In genomic region chr9:98502976-98503325, GRCh38 we compare ENCODE assay signal across 13 cellular contexts.
DNase-seq lines count a peak whose midpoint lies in the region; ATAC-seq and TF ChIP-seq lines count a peak whose summit lies in the region.
"Had no signal": no experiment of that assay in that cellular context is flagged by ENCODE, and none has a peak within 500 bp of the region (broad histone marks: within the 10 kb centered on the region; RNA-seq: fewer than 3 reads in every experiment).

No MANE protein-coding gene starts in this region.

- peaks cover 27 to 42% of the 10 kb centered on the region in 2 donors for H3K27me3 Mint-ChIP-seq in T-cell

- POLR2A ChIA-PET in T-cell (lab: Charles Lee): no interaction called here

- no peak overlapping the region for H4K12ac ChIP-seq in trophoblast cell (ENCODE audit: low read depth, low read length)

- no peak overlapping the region for H3K4me3 Mint-ChIP-seq in T-cell
- H3K4me3 Mint-ChIP-seq: activated T-cell treated with anti-CD3 and anti-CD28 coated beads, Interleukin-2, amount 50 U/mL, for 4 hours; naive B cell; stimulated activated memory B cell treated with anti-CD40 and anti-IgM and Interleukin-4, amounts not matched to agents 10 μg/mL and 1 μg/mL and 100 μg/mL, for 72 hours had no signal

- no peak overlapping the region for H2BK12ac ChIP-seq in trophoblast cell (ENCODE audit: low read length)

- H2AK5ac ChIP-seq in trophoblast cell (ENCODE audit: low read length): no peak overlapping the region

- ATAC-seq in T-cell (replicated peaks in 1 of 4) (no peak), HG03354 (IDR thresholded peaks at IDR 0.05; ENCODE audit: poor library complexity, severe bottlenecking, unreplicated experiment) (no peak)
- ATAC-seq: stimulated activated memory B cell treated with anti-CD40 and anti-IgM and Interleukin-4, amounts not matched to agents 10 μg/mL and 1 μg/mL and 100 μg/mL, for 72 hours had no signal

- no peak overlapping the region for H4K8ac ChIP-seq in trophoblast cell (ENCODE audit: low read depth, low read length)

- no peaks in the 10 kb centered on the region for H3K4me1 Mint-ChIP-seq in T-cell
- H3K4me1 Mint-ChIP-seq: naive B cell; stimulated activated memory B cell treated with anti-CD40 and anti-IgM and Interleukin-4, amounts not matched to agents 10 μg/mL and 1 μg/mL and 100 μg/mL, for 72 hours had no signal

- no peak overlapping the region for H2BK120ac ChIP-seq in trophoblast cell (ENCODE audit: insufficient read depth, low read length, poor library complexity)

- no peak overlapping the region for H3K4me3 ChIP-seq in astrocyte of the spinal cord (ENCODE audit: low read depth, low read length)
- no peak overlapping the region for H3K4me3 ChIP-seq in cardiac muscle cell
- no peak overlapping the region for H3K4me3 ChIP-seq in trophoblast cell (ENCODE audit: low read depth, low read length)

- H3K27me3 ChIP-seq in cardiac muscle cell (no peaks in the 10 kb centered on the region), trophoblast cell (ENCODE audit: insufficient read depth, low read length) (no peaks in the 10 kb centered on the region)

- no peak overlapping the region for H3K23ac ChIP-seq in trophoblast cell (ENCODE audit: low read length)

- H3K4ac ChIP-seq in trophoblast cell (ENCODE audit: low read depth, low read length): no peak overlapping the region

- CTCF ChIA-PET in T-cell (lab: Charles Lee): no interaction called here

- H3K27ac ChIP-seq in cardiac muscle cell (peak overlapping the region; percentile 54), trophoblast cell (ENCODE audit: low read depth, low read length) (no peak overlapping the region)

- no peak overlapping the region for H4K91ac ChIP-seq in trophoblast cell (ENCODE audit: low read depth, low read length)

- H3K9me3 ChIP-seq in cardiac muscle cell (ENCODE audit: low read depth) (no peaks in the 10 kb centered on the region), trophoblast cell (ENCODE audit: insufficient read depth, low read depth, low read length) (peaks cover 2% of the 10 kb centered on the region)

- H2BK5ac ChIP-seq in trophoblast cell (ENCODE audit: low read depth, low read length, poor library complexity): no peak overlapping the region

- DNase-seq in GM03348 (ENCODE audit: low spot score) (peak; percentile 74), astrocyte of the spinal cord (ENCODE audit: low read depth, low spot score) (peak; percentile 18), cardiac muscle cell (ENCODE audit: low read depth in 1 of 2, low spot score in 1 of 2) (peak; percentile 47 to 66), trophoblast cell (peak; percentile 89), T-cell (no peak), OCI-M2 (lab: John Stamatoyannopoulos, UW; ENCODE audit: unreplicated experiment) (no peak), middle frontal gyrus (ENCODE audit: extremely low spot score, low spot score) (no peak)
- DNase-seq: activated T-cell treated with anti-CD3 and anti-CD28 coated beads, Interleukin-2, amount 50 U/mL, for 4 hours; head of caudate nucleus; naive B cell; NCI-H2081 treated with DMSO at 0.1 percent for 48 hours had no signal

- no peak overlapping the region for H3K14ac ChIP-seq in trophoblast cell (ENCODE audit: low read length)

- H3K4me1 ChIP-seq in cardiac muscle cell (ENCODE audit: low read depth) (peaks cover 11% of the 10 kb centered on the region), trophoblast cell (ENCODE audit: control insufficient read depth in 1 of 2, insufficient read depth in 2 of 2, low read length in 2 of 2) (peaks cover 3 to 8% of the 10 kb centered on the region in 2 experiments)

- in situ Hi-C loops in astrocyte of the spinal cord (cut with HindIII; ENCODE audit: low sequenced_read_pairs): no loop called here

- no peak overlapping the region for H3K4me2 ChIP-seq in trophoblast cell (ENCODE audit: low read length)

- no peak overlapping the region for H2AFZ ChIP-seq in trophoblast cell (ENCODE audit: insufficient read depth, low read length, poor library complexity)

- no peak overlapping the region for H3K27ac Mint-ChIP-seq in T-cell
- H3K27ac Mint-ChIP-seq: naive B cell; stimulated activated memory B cell treated with anti-CD40 and anti-IgM and Interleukin-4, amounts not matched to agents 10 μg/mL and 1 μg/mL and 100 μg/mL, for 72 hours had no signal

- no peaks in the 10 kb centered on the region for H3K9me3 Mint-ChIP-seq in T-cell
- H3K9me3 Mint-ChIP-seq: activated T-cell treated with anti-CD3 and anti-CD28 coated beads, Interleukin-2, amount 50 U/mL, for 4 hours; stimulated activated memory B cell treated with anti-CD40 and anti-IgM and Interleukin-4, amounts not matched to agents 10 μg/mL and 1 μg/mL and 100 μg/mL, for 72 hours had no signal

- TF ChIP-seq CTCF in astrocyte of the spinal cord (IDR thresholded peaks at IDR 0.05; ENCODE audit: low read depth, low read length) (no peak), cardiac muscle cell (IDR thresholded peaks at IDR 0.05; ENCODE audit: low read depth, low read length) (no peak)

- H3K36me3 ChIP-seq in cardiac muscle cell (no peaks in the 10 kb centered on the region), trophoblast cell (ENCODE audit: control insufficient read depth in 1 of 2, insufficient read depth in 2 of 2, low read length in 2 of 2) (no peaks in the 10 kb centered on the region)

- H3K79me1 ChIP-seq in trophoblast cell (ENCODE audit: low read length): no peaks in the 10 kb centered on the region

- no peak overlapping the region for H3K18ac ChIP-seq in trophoblast cell (ENCODE audit: low read length)

- WGBS in trophoblast cell (ENCODE audit: extremely low coverage, insufficient coverage, insufficient read length): no CpG with 5 or more reads among the region's 5 CpGs

- no peak overlapping the region for H3K9ac ChIP-seq in trophoblast cell (ENCODE audit: low read length)

- no peaks in the 10 kb centered on the region for H3K79me2 ChIP-seq in trophoblast cell (ENCODE audit: control insufficient read depth, insufficient read depth, low read length, poor library complexity)

- no peaks in the 10 kb centered on the region for H3K36me3 Mint-ChIP-seq in T-cell
- H3K36me3 Mint-ChIP-seq: naive B cell; stimulated activated memory B cell treated with anti-CD40 and anti-IgM and Interleukin-4, amounts not matched to agents 10 μg/mL and 1 μg/mL and 100 μg/mL, for 72 hours had no signal

Comparison
In these comparisons a context has a peak if more than half of its experiments do, and no peak if none do; other contexts are left out.
1. DNase-seq: peak in GM03348 (single experiment), astrocyte of the spinal cord (single experiment), cardiac muscle cell (2 of 2) and trophoblast cell (2 of 2); none in T-cell (0 of 34), OCI-M2 (single experiment) and middle frontal gyrus (single experiment).